In the genomic region with DNA sequence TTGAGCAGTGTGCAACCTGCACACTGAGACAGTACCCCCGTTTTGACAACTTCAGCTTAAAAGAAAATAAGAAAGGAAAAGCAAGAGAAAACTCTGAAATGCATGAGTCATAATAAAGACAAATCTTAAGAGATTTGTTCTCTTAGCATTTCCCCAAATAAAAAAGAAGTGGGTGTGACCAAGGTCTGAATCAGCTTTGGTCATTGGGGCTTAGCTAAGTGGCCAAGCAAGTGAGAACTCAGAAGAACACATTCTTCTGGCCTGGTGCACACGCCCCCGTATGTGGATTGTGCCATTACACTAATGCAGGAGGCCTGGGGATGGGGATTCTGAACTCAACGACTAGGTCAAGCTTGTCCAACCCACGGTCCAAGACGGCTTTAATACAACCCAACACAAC, we compare ENCODE assay signal across 1 cellular context.
TF ChIP-seq lines count a peak whose summit lies in the region.

No MANE protein-coding gene starts in this region.

TF ChIP-seq in IMR-90, 13 proteins besides CTCF, POLR2A, EP300 and RAD21:
- TF ChIP-seq SMC3 (IDR thresholded peaks at IDR 0.05; ENCODE audit: low read depth, low read length) (no peak), MAFK (IDR thresholded peaks at IDR 0.05; ENCODE audit: low read depth, low read length) (no peak), RCOR1 (IDR thresholded peaks at IDR 0.05; ENCODE audit: insufficient replicate concordance, low read length) (no peak), FOS (IDR thresholded peaks at IDR 0.05; ENCODE audit: low read depth, low read length) (peak; percentile 61), MAZ (IDR thresholded peaks at IDR 0.05; ENCODE audit: borderline replicate concordance, low read depth, low read length) (no peak), MXI1 (IDR thresholded peaks at IDR 0.05; ENCODE audit: borderline replicate concordance, low read depth, low read length) (no peak), RFX5 (IDR thresholded peaks at IDR 0.05; ENCODE audit: low read depth, low read length) (no peak), CHD1 (IDR thresholded peaks at IDR 0.05; ENCODE audit: low read depth, low read length) (no peak), CEBPB (IDR thresholded peaks at IDR 0.05; ENCODE audit: low read depth, low read length) (no peak), BHLHE40 (IDR thresholded peaks at IDR 0.05; ENCODE audit: low read depth, low read length) (peak; percentile 6; the same call in 1 of the 2 replicates), NFE2L2 (IDR thresholded peaks at IDR 0.05; ENCODE audit: low read depth, low read length) (no peak)
- TF ChIP-seq, protein P1, sequence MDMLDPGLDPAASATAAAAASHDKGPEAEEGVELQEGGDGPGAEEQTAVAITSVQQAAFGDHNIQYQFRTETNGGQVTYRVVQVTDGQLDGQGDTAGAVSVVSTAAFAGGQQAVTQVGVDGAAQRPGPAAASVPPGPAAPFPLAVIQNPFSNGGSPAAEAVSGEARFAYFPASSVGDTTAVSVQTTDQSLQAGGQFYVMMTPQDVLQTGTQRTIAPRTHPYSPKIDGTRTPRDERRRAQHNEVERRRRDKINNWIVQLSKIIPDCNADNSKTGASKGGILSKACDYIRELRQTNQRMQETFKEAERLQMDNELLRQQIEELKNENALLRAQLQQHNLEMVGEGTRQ (IDR thresholded peaks at IDR 0.05; ENCODE audit: low read depth, low read length), result no peak
